In the genomic region with DNA sequence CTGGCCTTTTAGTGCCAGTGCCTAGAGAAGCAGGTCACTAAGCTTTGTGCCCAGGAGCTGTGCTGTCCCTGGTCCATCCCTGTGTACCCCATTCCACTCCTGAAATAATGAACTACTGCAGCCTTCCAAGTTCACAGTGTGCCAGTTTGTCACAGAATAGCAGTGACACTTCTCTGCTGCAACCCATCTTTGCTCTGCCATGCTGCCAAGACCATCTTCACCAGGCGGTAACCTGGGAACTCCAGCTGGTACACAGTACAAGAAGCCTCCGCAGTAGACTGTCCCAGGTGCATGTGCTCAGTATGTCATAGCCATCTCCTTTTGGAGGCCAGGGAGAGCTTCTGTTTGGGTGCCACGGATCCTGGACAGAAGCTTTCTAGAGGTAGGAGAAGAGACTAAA, we compare ENCODE assay signal across 11 cellular contexts.
A peak's percentile ranks its signal among the peaks of the same experiment; 100 is the strongest.
DNase-seq lines count a peak whose midpoint lies in the region; ATAC-seq, FAIRE-seq and TF ChIP-seq lines count a peak whose summit lies in the region.
"Had no signal": no experiment of that assay in that cellular context is flagged by ENCODE, and none has a peak within 500 bp of the region (broad histone marks: within the 10 kb centered on the region; RNA-seq: fewer than 3 reads in every experiment).

No MANE protein-coding gene starts in this region.

- 93 to 100% (median 95%) methylated on average over 3 of the region's 3 CpGs for WGBS in small intestine, 3 donors

- no peak overlapping the region for H3K4me3 ChIP-seq in small intestine (ENCODE audit: low read depth in 1 of 2, low read length in 2 of 2)

- H3K27ac Mint-ChIP-seq in T-helper 1 cell treated with Interleukin-12 subunit alpha and Interleukin-12 subunit beta and Interleukin-4 antibody, amounts not matched to agents 30 μg/mL and 1 μg/mL, for 36 hours, result peak overlapping the region; percentile 67

- H3K36me3 ChIP-seq in small intestine (ENCODE audit: control insufficient read depth in 2 of 2, insufficient read depth in 2 of 2, low read length in 2 of 2), result peaks cover 0 to 2% of the 10 kb centered on the region in 2 donors

- H3K27ac ChIP-seq in VCaP (peak overlapping the region; percentile 96), small intestine (ENCODE audit: low read depth in 1 of 2, low read length in 1 of 2) (peak overlapping the region; percentile 80 to 92)
- H3K27ac ChIP-seq: RWPE1 had no signal

- no peaks in the 10 kb centered on the region for H3K9me3 Mint-ChIP-seq in T-helper 1 cell treated with Interleukin-12 subunit alpha and Interleukin-12 subunit beta and Interleukin-4 antibody, amounts not matched to agents 30 μg/mL and 1 μg/mL, for 36 hours

- H3K27me3 Mint-ChIP-seq in T-helper 1 cell treated with Interleukin-12 subunit alpha and Interleukin-12 subunit beta and Interleukin-4 antibody, amounts not matched to agents 30 μg/mL and 1 μg/mL, for 36 hours (ENCODE audit: low read depth), result no peaks in the 10 kb centered on the region

- peaks cover 33% of the 10 kb centered on the region for H3K36me3 Mint-ChIP-seq in T-helper 1 cell treated with Interleukin-12 subunit alpha and Interleukin-12 subunit beta and Interleukin-4 antibody, amounts not matched to agents 30 μg/mL and 1 μg/mL, for 36 hours (ENCODE audit: low read depth)

- no peak for TF ChIP-seq CTCF in VCaP (conservative IDR thresholded peaks at IDR 0.05)

- no peaks in the 10 kb centered on the region for H3K27me3 ChIP-seq in small intestine (ENCODE audit: control insufficient read depth in 2 of 2, insufficient read depth in 2 of 2, low read length in 2 of 2)

- peaks cover 29 to 50% of the 10 kb centered on the region in 2 donors for H3K4me1 ChIP-seq in small intestine (ENCODE audit: control insufficient read depth in 2 of 2, insufficient read depth in 1 of 2, low read depth in 1 of 2, low read length in 1 of 2)

- intact Hi-C loops in left ventricle myocardium superior (cut with micrococcal nuclease), result no loop called here

- peaks cover 67% of the 10 kb centered on the region for H3K4me1 Mint-ChIP-seq in T-helper 1 cell treated with Interleukin-12 subunit alpha and Interleukin-12 subunit beta and Interleukin-4 antibody, amounts not matched to agents 30 μg/mL and 1 μg/mL, for 36 hours (ENCODE audit: low read depth)

- DNase-seq in T-helper 1 cell, result no peak
- DNase-seq in left ventricle myocardium superior, result no peak
- DNase-seq in small intestine, result no peak
- no peak for DNase-seq in HPDE6-E6E7 (ENCODE audit: extremely low spot score)
- DNase-seq in GDM1 (lab: John Stamatoyannopoulos, UW), result no peak
- no peak for DNase-seq in activated effector memory CD4-positive, alpha-beta T cell treated with anti-CD3 and anti-CD28 coated beads, Interleukin-2, amount 50 U/mL, for 16 hours
- DNase-seq: erythroblast, occipital lobe had no signal

- FAIRE-seq in small intestine (lab: Jason Lieb, UNC), result no peak

- ATAC-seq in left ventricle myocardium superior, result peak; percentile 7

- no peak overlapping the region for H3K4me3 Mint-ChIP-seq in T-helper 1 cell treated with Interleukin-12 subunit alpha and Interleukin-12 subunit beta and Interleukin-4 antibody, amounts not matched to agents 30 μg/mL and 1 μg/mL, for 36 hours

- no peaks in the 10 kb centered on the region for H3K9me3 ChIP-seq in small intestine (ENCODE audit: control insufficient read depth, low read depth)
